9 cellular contexts compared by ENCODE assay signal in genomic region chr11:64372802-64373597, GRCh38. TPM values are rescaled to one million over a fixed set of nuclear protein-coding genes. Genes with fewer than 3 reads are reported as not detected.
DNase-seq lines count a peak whose midpoint lies in the region; ATAC-seq lines count a peak whose summit lies in the region.
"Had no signal": no experiment of that assay in that cellular context is flagged by ENCODE, and none has a peak within 500 bp of the region (broad histone marks: within the 10 kb centered on the region; RNA-seq: fewer than 3 reads in every experiment).

No MANE protein-coding gene starts in this region.

- H3K9me3 Mint-ChIP-seq in activated T-cell treated with anti-CD3 and anti-CD28 coated beads, Interleukin-2, amount 50 U/mL, for 4 hours: no peaks in the 10 kb centered on the region
- H3K9me3 Mint-ChIP-seq in stimulated activated naive B cell treated with anti-CD40 and anti-IgM and Interleukin-4, amounts not matched to agents 10 μg/mL and 1 μg/mL and 100 μg/mL, for 72 hours: no peaks in the 10 kb centered on the region
- no peaks in the 10 kb centered on the region for H3K9me3 Mint-ChIP-seq in activated CD4-positive, alpha-beta memory T cell treated with anti-CD3 and anti-CD28 coated beads, Interleukin-2, amount 10 ng/mL, durations not matched to agents 7 days and 5 days
- H3K9me3 Mint-ChIP-seq: activated B cell treated with CpG ODN at 0.5 μM for 24 hours had no signal

- no peak for DNase-seq in activated T-cell treated with anti-CD3 and anti-CD28 coated beads, Interleukin-2, amount 50 U/mL, for 4 hours
- DNase-seq in activated T-cell treated with anti-CD3 and anti-CD28 coated beads, Interleukin-2, amount 50 U/mL, for 48 hours: no peak
- peak; percentile 94 for DNase-seq in NCI-H510A treated with DMSO at 0.1 percent for 48 hours (lab: John Stamatoyannopoulos, UW)
- peak; percentile 11 for DNase-seq in dermis blood vessel endothelial cell
- DNase-seq in stimulated activated naive B cell treated with anti-CD40 and anti-IgM and Interleukin-4, amounts not matched to agents 10 μg/mL and 1 μg/mL and 100 μg/mL, for 72 hours: no peak
- DNase-seq in activated CD4-positive, alpha-beta memory T cell treated with anti-CD3 and anti-CD28 coated beads, Interleukin-2, amount 10 ng/mL, durations not matched to agents 7 days and 5 days: no peak
- DNase-seq in cortex of kidney (lab: John Stamatoyannopoulos, UW): no peak
- DNase-seq in effector CD4-positive, alpha-beta T cell: no peak
- DNase-seq: activated B cell treated with CpG ODN at 0.5 μM for 24 hours had no signal

- H3K36me3 Mint-ChIP-seq in activated T-cell treated with anti-CD3 and anti-CD28 coated beads, Interleukin-2, amount 50 U/mL, for 4 hours (ENCODE audit: insufficient read depth): peaks cover 9% of the 10 kb centered on the region
- peaks cover 25 to 27% of the 10 kb centered on the region in 2 donors for H3K36me3 Mint-ChIP-seq in stimulated activated naive B cell treated with anti-CD40 and anti-IgM and Interleukin-4, amounts not matched to agents 10 μg/mL and 1 μg/mL and 100 μg/mL, for 72 hours
- H3K36me3 Mint-ChIP-seq in activated CD4-positive, alpha-beta memory T cell treated with anti-CD3 and anti-CD28 coated beads, Interleukin-2, amount 10 ng/mL, durations not matched to agents 7 days and 5 days (ENCODE audit: low read depth): peaks cover 16% of the 10 kb centered on the region

- H3K4me3 Mint-ChIP-seq in activated T-cell treated with anti-CD3 and anti-CD28 coated beads, Interleukin-2, amount 50 U/mL, for 4 hours: no peak overlapping the region
- H3K4me3 Mint-ChIP-seq in stimulated activated naive B cell treated with anti-CD40 and anti-IgM and Interleukin-4, amounts not matched to agents 10 μg/mL and 1 μg/mL and 100 μg/mL, for 72 hours: no peak overlapping the region
- H3K4me3 Mint-ChIP-seq in activated CD4-positive, alpha-beta memory T cell treated with anti-CD3 and anti-CD28 coated beads, Interleukin-2, amount 10 ng/mL, durations not matched to agents 7 days and 5 days: no peak overlapping the region
- H3K4me3 Mint-ChIP-seq: activated B cell treated with CpG ODN at 0.5 μM for 24 hours had no signal

- no peak overlapping the region for H3K27ac Mint-ChIP-seq in stimulated activated naive B cell treated with anti-CD40 and anti-IgM and Interleukin-4, amounts not matched to agents 10 μg/mL and 1 μg/mL and 100 μg/mL, for 72 hours
- no peak overlapping the region for H3K27ac Mint-ChIP-seq in activated CD4-positive, alpha-beta memory T cell treated with anti-CD3 and anti-CD28 coated beads, Interleukin-2, amount 10 ng/mL, durations not matched to agents 7 days and 5 days
- H3K27ac Mint-ChIP-seq: activated B cell treated with CpG ODN at 0.5 μM for 24 hours had no signal

- no peaks in the 10 kb centered on the region for H3K27me3 Mint-ChIP-seq in activated T-cell treated with anti-CD3 and anti-CD28 coated beads, Interleukin-2, amount 50 U/mL, for 4 hours (ENCODE audit: low read depth)
- no peaks in the 10 kb centered on the region for H3K27me3 Mint-ChIP-seq in stimulated activated naive B cell treated with anti-CD40 and anti-IgM and Interleukin-4, amounts not matched to agents 10 μg/mL and 1 μg/mL and 100 μg/mL, for 72 hours
- H3K27me3 Mint-ChIP-seq in activated CD4-positive, alpha-beta memory T cell treated with anti-CD3 and anti-CD28 coated beads, Interleukin-2, amount 10 ng/mL, durations not matched to agents 7 days and 5 days: no peaks in the 10 kb centered on the region
- H3K27me3 Mint-ChIP-seq: activated B cell treated with CpG ODN at 0.5 μM for 24 hours had no signal

- POLR2A ChIA-PET in activated CD4-positive, alpha-beta memory T cell treated with anti-CD3 and anti-CD28 coated beads, Interleukin-2, amount 10 ng/mL, durations not matched to agents 7 days and 5 days (lab: Charles Lee): interaction anchor here (0.8 kb wide), 1 partner anchor 13 kb away, joined by 5 read pairs; no protein-coding TSS in a partner anchor

- CTCF ChIA-PET in activated CD4-positive, alpha-beta memory T cell treated with anti-CD3 and anti-CD28 coated beads, Interleukin-2, amount 10 ng/mL, durations not matched to agents 7 days and 5 days (lab: Charles Lee): interaction anchor here (1.2 kb wide), 1 partner anchor 76 kb away, joined by 6 read pairs; no protein-coding TSS in a partner anchor

- peak; percentile 35 to 43 for ATAC-seq in activated T-cell treated with anti-CD3 and anti-CD28 coated beads, Interleukin-2, amount 50 U/mL, for 4 hours
- peak; percentile 16 to 36 for ATAC-seq in stimulated activated naive B cell treated with anti-CD40 and anti-IgM and Interleukin-4, amounts not matched to agents 10 μg/mL and 1 μg/mL and 100 μg/mL, for 72 hours (replicated peaks)

- no peaks in the 10 kb centered on the region for H3K4me1 Mint-ChIP-seq in activated T-cell treated with anti-CD3 and anti-CD28 coated beads, Interleukin-2, amount 50 U/mL, for 4 hours (ENCODE audit: low read depth)
- peaks cover 3 to 13% of the 10 kb centered on the region in 2 donors for H3K4me1 Mint-ChIP-seq in stimulated activated naive B cell treated with anti-CD40 and anti-IgM and Interleukin-4, amounts not matched to agents 10 μg/mL and 1 μg/mL and 100 μg/mL, for 72 hours
- no peaks in the 10 kb centered on the region for H3K4me1 Mint-ChIP-seq in activated CD4-positive, alpha-beta memory T cell treated with anti-CD3 and anti-CD28 coated beads, Interleukin-2, amount 10 ng/mL, durations not matched to agents 7 days and 5 days

RNA-seq across cellular contexts. Expression of gene RPS6KA4, which starts 14.0 kb away (rescaled TPM):
- total RNA-seq in activated T-cell treated with anti-CD3 and anti-CD28 coated beads, Interleukin-2, amount 50 U/mL, for 4 hours: 10 to 100 TPM; 43.3 to 49.9 (median 48.1) TPM
- 35.9 and 46.6 TPM in 2 replicates for total RNA-seq in dermis blood vessel endothelial cell
- total RNA-seq in activated CD4-positive, alpha-beta memory T cell treated with anti-CD3 and anti-CD28 coated beads, Interleukin-2, amount 10 ng/mL, durations not matched to agents 7 days and 5 days: 10 to 100 TPM; 40.2 to 43.5 TPM

RNA-seq across cellular contexts. Expression of gene CCDC88B, which starts 33.0 kb away (rescaled TPM):
- 10 to 100 TPM; 87.4 to 97.9 (median 96.2) TPM for total RNA-seq in activated T-cell treated with anti-CD3 and anti-CD28 coated beads, Interleukin-2, amount 50 U/mL, for 4 hours
- 0.56 and 1.2 TPM in 2 replicates for total RNA-seq in dermis blood vessel endothelial cell
- 100 to 1,000 TPM in 1 of 2 experiments, 10 to 100 TPM in 1; 99.1 to 106 TPM for total RNA-seq in activated CD4-positive, alpha-beta memory T cell treated with anti-CD3 and anti-CD28 coated beads, Interleukin-2, amount 10 ng/mL, durations not matched to agents 7 days and 5 days

RNA-seq across cellular contexts. Expression of gene PRDX5, which starts 55.1 kb away (rescaled TPM):
- total RNA-seq in activated T-cell treated with anti-CD3 and anti-CD28 coated beads, Interleukin-2, amount 50 U/mL, for 4 hours: 10 to 100 TPM; 78.3 to 96.8 (median 81.0) TPM
- 129 and 245 TPM in 2 replicates for total RNA-seq in dermis blood vessel endothelial cell
- 100 to 1,000 TPM; 137 to 139 TPM for total RNA-seq in activated CD4-positive, alpha-beta memory T cell treated with anti-CD3 and anti-CD28 coated beads, Interleukin-2, amount 10 ng/mL, durations not matched to agents 7 days and 5 days

RNA-seq across cellular contexts. Expression of gene TRMT112, which starts 55.6 kb away (rescaled TPM):
- total RNA-seq in activated T-cell treated with anti-CD3 and anti-CD28 coated beads, Interleukin-2, amount 50 U/mL, for 4 hours: 100 to 1,000 TPM; 432 to 461 (median 438) TPM
- 202 and 290 TPM in 2 replicates for total RNA-seq in dermis blood vessel endothelial cell
- total RNA-seq in activated CD4-positive, alpha-beta memory T cell treated with anti-CD3 and anti-CD28 coated beads, Interleukin-2, amount 10 ng/mL, durations not matched to agents 7 days and 5 days: 100 to 1,000 TPM; 137 to 145 TPM

Comparison
In these comparisons a context has a peak if more than half of its experiments do, and no peak if none do; other contexts are left out.
1. DNase-seq: peak in NCI-H510A treated with DMSO at 0.1 percent for 48 hours (single experiment) and dermis blood vessel endothelial cell (single experiment); none in activated T-cell treated with anti-CD3 and anti-CD28 coated beads, Interleukin-2, amount 50 U/mL, for 4 hours (single experiment), activated T-cell treated with anti-CD3 and anti-CD28 coated beads, Interleukin-2, amount 50 U/mL, for 48 hours (0 of 2), stimulated activated naive B cell treated with anti-CD40 and anti-IgM and Interleukin-4, amounts not matched to agents 10 μg/mL and 1 μg/mL and 100 μg/mL, for 72 hours (single experiment), activated CD4-positive, alpha-beta memory T cell treated with anti-CD3 and anti-CD28 coated beads, Interleukin-2, amount 10 ng/mL, durations not matched to agents 7 days and 5 days (single experiment), cortex of kidney (single experiment) and effector CD4-positive, alpha-beta T cell (single experiment).
2. RNA of gene CCDC88B, which starts 33.0 kb away (total RNA-seq): 99.1 to 106 TPM in activated CD4-positive, alpha-beta memory T cell treated with anti-CD3 and anti-CD28 coated beads, Interleukin-2, amount 10 ng/mL, durations not matched to agents 7 days and 5 days and 87.4 to 97.9 TPM in activated T-cell treated with anti-CD3 and anti-CD28 coated beads, Interleukin-2, amount 50 U/mL, for 4 hours; 0.56 to 1.2 TPM in dermis blood vessel endothelial cell; every median in the first group is over 10 times any median in the second.